ENCODE assay signal across 8 cellular contexts in the genomic region with DNA sequence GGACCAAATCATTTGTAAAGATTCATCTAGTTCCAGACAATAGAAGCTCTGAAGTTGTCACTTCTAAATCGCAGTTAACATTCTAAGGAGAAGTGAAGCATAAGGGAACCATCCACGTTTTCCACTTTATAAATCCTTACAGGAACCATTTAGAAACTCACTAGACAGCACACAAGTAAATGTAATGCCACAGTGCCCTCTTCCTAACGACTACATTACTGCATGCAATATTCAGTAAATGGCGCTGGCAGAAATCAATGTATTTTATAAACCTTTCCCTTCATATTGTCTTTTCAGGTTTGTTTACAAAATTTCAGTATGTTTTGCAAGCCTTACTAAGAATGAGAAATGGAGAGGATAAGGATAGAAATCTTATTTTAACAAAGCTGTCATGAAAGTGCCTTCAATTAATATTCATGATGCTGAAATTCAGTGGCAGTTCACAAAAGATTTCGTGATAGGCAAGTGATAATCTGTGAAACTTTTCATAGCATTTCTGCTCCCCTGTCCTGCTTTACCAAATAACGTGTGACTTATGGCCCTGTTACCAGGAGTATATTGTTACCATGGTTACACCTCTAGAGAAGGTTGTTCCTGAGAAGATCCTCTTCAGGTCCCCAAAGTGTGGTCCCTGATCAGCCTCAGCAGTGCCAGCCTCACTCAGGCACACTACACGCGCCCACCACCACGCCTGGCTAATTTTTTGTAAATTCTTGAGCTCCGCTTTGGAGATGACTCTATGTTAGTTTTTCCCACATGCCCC. TPM values are rescaled to one million over a fixed set of nuclear protein-coding genes. Genes with fewer than 3 reads are reported as not detected.
DNase-seq lines count a peak whose midpoint lies in the region; ATAC-seq, FAIRE-seq and TF ChIP-seq lines count a peak whose summit lies in the region.

No MANE protein-coding gene starts in this region.

- no peaks in the 10 kb centered on the region for H3K9me3 Mint-ChIP-seq in activated naive CD8-positive, alpha-beta T cell treated with anti-CD3 and anti-CD28 coated beads for 36 hours

- peak; percentile 69 to 78 for TF ChIP-seq RAD21 in A549 (conservative IDR thresholded peaks at IDR 0.05 in 1 of 2, IDR thresholded peaks at IDR 0.05 in 1 of 2)

- H3K27me3 ChIP-seq in smooth muscle cell (ENCODE audit: low read depth): no peaks in the 10 kb centered on the region

- TF ChIP-seq EP300 in A549 (IDR thresholded peaks at IDR 0.05): no peak

- no peak for TF ChIP-seq POLR2A in A549 (IDR thresholded peaks at IDR 0.05; ENCODE audit: low read length)

- POLR2A ChIA-PET in A549 (lab: Yijun Ruan, JAX): no interaction called here

- H3K4me2 ChIP-seq in A549 (peak overlapping the region; percentile 26; the same call in 1 of the 3 replicates), smooth muscle cell (no peak overlapping the region)

- no peak overlapping the region for H3K27ac Mint-ChIP-seq in activated naive CD8-positive, alpha-beta T cell treated with anti-CD3 and anti-CD28 coated beads for 36 hours

- H3K36me3 Mint-ChIP-seq in activated naive CD8-positive, alpha-beta T cell treated with anti-CD3 and anti-CD28 coated beads for 36 hours: no peaks in the 10 kb centered on the region

- H2AFZ ChIP-seq in smooth muscle cell (ENCODE audit: low read depth): no peak overlapping the region

- H3K4me3 Mint-ChIP-seq in activated naive CD8-positive, alpha-beta T cell treated with anti-CD3 and anti-CD28 coated beads for 36 hours: no peak overlapping the region

- H4K20me1 ChIP-seq in smooth muscle cell (ENCODE audit: low read depth): no peaks in the 10 kb centered on the region

- DNase-seq in A549 (ENCODE audit: low read depth in 1 of 2, low spot score in 1 of 2): peak; percentile 32 to 57
- no peak for DNase-seq in GM12864 (ENCODE audit: low read depth)
- DNase-seq in NCI-H446 (lab: John Stamatoyannopoulos, UW): peak; percentile 27 to 65
- DNase-seq in activated naive CD8-positive, alpha-beta T cell treated with anti-CD3 and anti-CD28 coated beads for 36 hours: peak; percentile 8
- DNase-seq in left cardiac atrium: no peak
- DNase-seq in smooth muscle cell (lab: John Stamatoyannopoulos, UW; ENCODE audit: unreplicated experiment): no peak
- DNase-seq in activated CD8-positive, alpha-beta memory T cell treated with anti-CD3 and anti-CD28 coated beads, Interleukin-2, amount 50 U/mL, for 48 hours: no peak

- peaks cover 3% of the 10 kb centered on the region for H3K4me1 Mint-ChIP-seq in activated naive CD8-positive, alpha-beta T cell treated with anti-CD3 and anti-CD28 coated beads for 36 hours

- intact Hi-C loops in left cardiac atrium (cut with DNase I): loop anchor here in 1 of 2 donors (5.0 kb wide), 2 partner anchors 66 to 1051 kb away; no protein-coding TSS in a partner anchor

- no peaks in the 10 kb centered on the region for H3K4me1 ChIP-seq in A549
- H3K4me1 ChIP-seq in smooth muscle cell (ENCODE audit: low read depth): no peaks in the 10 kb centered on the region

- CTCF ChIA-PET in A549 (lab: Yijun Ruan, JAX): interaction anchor here (0.5 to 4.5 kb wide), 18 partner anchors 10 to 1183 kb away, joined by 3 to 39 read pairs (median 4); a partner anchor contains a TSS

- no peak overlapping the region for H3K4me3 ChIP-seq in A549
- no peak overlapping the region for H3K4me3 ChIP-seq in GM12864 (ENCODE audit: low read depth, low read length)
- no peak overlapping the region for H3K4me3 ChIP-seq in smooth muscle cell

- no peaks in the 10 kb centered on the region for H3K36me3 ChIP-seq in smooth muscle cell (ENCODE audit: low read depth)

- no peak overlapping the region for H3K27ac ChIP-seq in A549
- H3K27ac ChIP-seq in smooth muscle cell (ENCODE audit: low read depth): no peak overlapping the region

- peak; percentile 66 for TF ChIP-seq CTCF in A549 (IDR thresholded peaks at IDR 0.05)
- TF ChIP-seq CTCF in GM12864 (IDR thresholded peaks at IDR 0.05; ENCODE audit: low read depth, low read length, missing control alignments): peak; percentile 56
- TF ChIP-seq CTCF in smooth muscle cell (IDR thresholded peaks at IDR 0.05; ENCODE audit: borderline replicate concordance, insufficient read depth, poor library complexity, severe bottlenecking): peak; percentile 70

- H3K9ac ChIP-seq in smooth muscle cell (ENCODE audit: low read depth): no peak overlapping the region

- H3K27me3 Mint-ChIP-seq in activated naive CD8-positive, alpha-beta T cell treated with anti-CD3 and anti-CD28 coated beads for 36 hours: no peaks in the 10 kb centered on the region

- H3F3A ChIP-seq in smooth muscle cell (ENCODE audit: low read depth): no peaks in the 10 kb centered on the region

- FAIRE-seq in A549 (lab: Jason Lieb, UNC): no peak

- 37% methylated on average over 10 of the region's 10 CpGs for WGBS in A549 (ENCODE audit: missing lambda C conversion rate)
- WGBS in smooth muscle cell (ENCODE audit: low lambda C conversion rate): 53% methylated on average over 10 of the region's 10 CpGs

- no peaks in the 10 kb centered on the region for H3K9me3 ChIP-seq in A549
- no peaks in the 10 kb centered on the region for H3K9me3 ChIP-seq in smooth muscle cell (replicated peaks; ENCODE audit: low read depth)

- no peaks in the 10 kb centered on the region for H3K79me2 ChIP-seq in smooth muscle cell (ENCODE audit: low read depth)

- peak; percentile 73 to 75; a peak in 5 of 6 replicates for ATAC-seq in A549
- peak; percentile 42 for ATAC-seq in HG02973 (IDR thresholded peaks at IDR 0.05; ENCODE audit: unreplicated experiment)
- peak; percentile 57 to 61 for ATAC-seq in left cardiac atrium

TF ChIP-seq in A549, 52 proteins besides CTCF, POLR2A, EP300 and RAD21:
- TF ChIP-seq SMC3 (IDR thresholded peaks at IDR 0.05): peak; percentile 51
- TF ChIP-seq MYC (IDR thresholded peaks at IDR 0.05; ENCODE audit: borderline replicate concordance, low read length): no peak
TF ChIP-seq in A549: peak in this region for 1.

RNA-seq across cellular contexts. Expression of a gene that starts 54.2 kb away (rescaled TPM):
- 14.2 and 28.5 TPM in 2 replicates for polyA plus RNA-seq in A549 (2011; rRNA removed)
- 6.0 and 9.0 TPM in 2 replicates for polyA plus RNA-seq in A549 (2012; cell fraction: cytosol; rRNA removed)
- 2.1 and 4.0 TPM in 2 replicates for polyA plus RNA-seq in A549 (2012; cell fraction: nucleus; rRNA removed)
- 36.1 to 39.2 TPM (median 37.0 TPM) in 3 replicates for polyA plus RNA-seq in A549 (2017; fragmentation: RNase III; extraction: RNeasy Plus Mini Kit Qiagen cat#74134 plus additional on column Dnase treatment)
- polyA minus RNA-seq in A549 (2011; rRNA and poly(A)+ RNA removed): 12.1 and 13.0 TPM in 2 replicates
- 10 to 100 TPM; 48.4 to 57.4 TPM for total RNA-seq in activated naive CD8-positive, alpha-beta T cell treated with anti-CD3 and anti-CD28 coated beads for 36 hours
- total RNA-seq in left cardiac atrium: 10 to 100 TPM; 10.2 to 19.6 TPM
- 26.9 and 30.9 TPM in 2 replicates for total RNA-seq in smooth muscle cell
- 16.5 and 20.6 TPM in 2 replicates for polyA plus RNA-seq in smooth muscle cell

Comparison
In these comparisons a context has a peak if more than half of its experiments do, and no peak if none do; other contexts are left out.
1. DNase-seq: peak in A549 (2 of 2), NCI-H446 (2 of 2) and activated naive CD8-positive, alpha-beta T cell treated with anti-CD3 and anti-CD28 coated beads for 36 hours (single experiment); none in GM12864 (single experiment), left cardiac atrium (single experiment), smooth muscle cell (single experiment) and activated CD8-positive, alpha-beta memory T cell treated with anti-CD3 and anti-CD28 coated beads, Interleukin-2, amount 50 U/mL, for 48 hours (single experiment).
2. Peak in every context shown above with its lines, with median percentiles within 50 percentile points of each other: ATAC-seq and CTCF ChIP-seq.